18 cellular contexts compared by ENCODE assay signal in the genomic region with DNA sequence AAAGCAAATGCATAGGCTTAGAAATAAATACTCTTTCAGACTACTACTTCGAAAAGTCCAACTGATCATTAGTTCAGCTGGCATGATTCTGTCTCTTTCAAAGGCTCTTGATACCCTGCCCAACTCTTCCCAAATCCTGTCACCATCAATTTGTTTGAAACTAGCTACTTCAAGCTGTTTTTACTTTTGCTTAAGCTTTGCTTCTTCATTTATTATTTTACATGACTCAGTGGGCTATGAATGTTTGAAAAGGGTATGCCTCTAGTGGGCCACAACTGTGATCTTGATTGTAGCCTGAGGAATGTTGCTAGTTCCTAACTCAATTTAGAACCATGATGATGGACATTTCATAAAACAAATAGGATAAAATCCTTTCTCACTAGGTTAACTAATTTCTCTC.
"Had no signal": no experiment of that assay in that cellular context is flagged by ENCODE, and none has a peak within 500 bp of the region (broad histone marks: within the 10 kb centered on the region; RNA-seq: fewer than 3 reads in every experiment).

No MANE protein-coding gene starts in this region.

- H3K4me1 Mint-ChIP-seq: activated naive CD8-positive, alpha-beta T cell treated with anti-CD3 and anti-CD28 coated beads for 36 hours; naive thymus-derived CD4-positive, alpha-beta T cell; stimulated activated memory B cell treated with anti-CD40 and anti-IgM and Interleukin-4, amounts not matched to agents 10 μg/mL and 1 μg/mL and 100 μg/mL, for 72 hours had no signal

- H3K36me3 Mint-ChIP-seq: activated naive CD8-positive, alpha-beta T cell treated with anti-CD3 and anti-CD28 coated beads for 36 hours; naive thymus-derived CD4-positive, alpha-beta T cell; stimulated activated memory B cell treated with anti-CD40 and anti-IgM and Interleukin-4, amounts not matched to agents 10 μg/mL and 1 μg/mL and 100 μg/mL, for 72 hours had no signal

- H3K27me3 Mint-ChIP-seq: activated naive CD8-positive, alpha-beta T cell treated with anti-CD3 and anti-CD28 coated beads for 36 hours; naive thymus-derived CD4-positive, alpha-beta T cell; stimulated activated memory B cell treated with anti-CD40 and anti-IgM and Interleukin-4, amounts not matched to agents 10 μg/mL and 1 μg/mL and 100 μg/mL, for 72 hours had no signal

- H3K4me3 Mint-ChIP-seq: activated naive CD8-positive, alpha-beta T cell treated with anti-CD3 and anti-CD28 coated beads for 36 hours; activated T-helper 1 cell treated with anti-CD3 and anti-CD28 coated beads, Interleukin-12 subunit alpha, Interleukin-12 subunit beta, Interleukin-2, Interleukin-4 antibody, amounts not matched to agents 30 ng/mL and 10 ng/mL and 1 ng/mL, durations not matched to agents 14 hours and 24 hours and 36 hours; naive thymus-derived CD4-positive, alpha-beta T cell; stimulated activated memory B cell treated with anti-CD40 and anti-IgM and Interleukin-4, amounts not matched to agents 10 μg/mL and 1 μg/mL and 100 μg/mL, for 72 hours; T-helper 2 cell treated with Interferon-gamma antibody and Interleukin-4, amounts not matched to agents 5 μg/mL and 100 μg/mL, for 36 hours had no signal

- DNase-seq: activated CD4-positive, alpha-beta T cell treated with anti-CD3 and anti-CD28 coated beads, Interleukin-2, amount 50 U/mL, for 4 hours; activated naive CD8-positive, alpha-beta T cell treated with anti-CD3 and anti-CD28 coated beads for 36 hours; anterior cingulate cortex; erythroblast; heart right ventricle; kidney glomerular epithelial cell; left ventricle myocardium superior; naive thymus-derived CD4-positive, alpha-beta T cell; pancreas; right lobe of liver; stimulated activated CD4-positive, alpha-beta T cell treated with anti-CD3 and anti-CD28 coated beads, Interleukin-4, amount 100 ng/mL, for 4 hours; testis; upper lobe of right lung had no signal

- H3K27ac Mint-ChIP-seq: activated naive CD8-positive, alpha-beta T cell treated with anti-CD3 and anti-CD28 coated beads for 36 hours; activated T-helper 1 cell treated with anti-CD3 and anti-CD28 coated beads, Interleukin-12 subunit alpha, Interleukin-12 subunit beta, Interleukin-2, Interleukin-4 antibody, amounts not matched to agents 30 ng/mL and 10 ng/mL and 1 ng/mL, durations not matched to agents 14 hours and 24 hours and 36 hours; naive thymus-derived CD4-positive, alpha-beta T cell; stimulated activated memory B cell treated with anti-CD40 and anti-IgM and Interleukin-4, amounts not matched to agents 10 μg/mL and 1 μg/mL and 100 μg/mL, for 72 hours; T-helper 2 cell treated with Interferon-gamma antibody and Interleukin-4, amounts not matched to agents 5 μg/mL and 100 μg/mL, for 36 hours had no signal

- FAIRE-seq: endometrium, pancreas, TTC549 had no signal
